Comparison of ENCODE assay signal across 1 cellular context in the genomic region with DNA sequence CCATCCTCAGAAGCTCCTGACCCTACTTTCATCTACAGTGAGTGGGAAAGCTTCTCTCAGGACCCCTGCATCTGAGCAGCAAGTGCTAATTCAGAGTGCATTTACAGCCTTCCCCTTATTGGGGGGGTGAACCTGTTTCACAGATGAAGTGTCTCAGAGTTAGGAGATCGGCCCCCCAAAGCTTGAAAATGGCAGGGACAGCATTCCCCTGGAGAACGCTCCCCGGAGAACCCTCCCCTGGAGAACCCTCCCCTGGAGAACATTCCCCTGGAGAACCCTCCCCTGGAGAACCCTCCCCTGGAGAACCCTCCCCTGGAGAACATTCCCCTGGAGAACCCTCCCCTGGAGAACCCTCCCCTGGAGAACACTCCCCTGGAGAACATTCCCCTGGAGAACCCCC.
A peak's percentile ranks its signal among the peaks of the same experiment; 100 is the strongest.
TF ChIP-seq lines count a peak whose summit lies in the region.

No MANE protein-coding gene starts in this region.

TF ChIP-seq in HEK293, 187 proteins besides CTCF, POLR2A, EP300 and RAD21:
- peak; percentile 64; the same call in 1 of the 2 replicates for TF ChIP-seq GLIS1 (tag by site-specific recombination; IDR thresholded peaks at IDR 0.05)
